In the genomic region with DNA sequence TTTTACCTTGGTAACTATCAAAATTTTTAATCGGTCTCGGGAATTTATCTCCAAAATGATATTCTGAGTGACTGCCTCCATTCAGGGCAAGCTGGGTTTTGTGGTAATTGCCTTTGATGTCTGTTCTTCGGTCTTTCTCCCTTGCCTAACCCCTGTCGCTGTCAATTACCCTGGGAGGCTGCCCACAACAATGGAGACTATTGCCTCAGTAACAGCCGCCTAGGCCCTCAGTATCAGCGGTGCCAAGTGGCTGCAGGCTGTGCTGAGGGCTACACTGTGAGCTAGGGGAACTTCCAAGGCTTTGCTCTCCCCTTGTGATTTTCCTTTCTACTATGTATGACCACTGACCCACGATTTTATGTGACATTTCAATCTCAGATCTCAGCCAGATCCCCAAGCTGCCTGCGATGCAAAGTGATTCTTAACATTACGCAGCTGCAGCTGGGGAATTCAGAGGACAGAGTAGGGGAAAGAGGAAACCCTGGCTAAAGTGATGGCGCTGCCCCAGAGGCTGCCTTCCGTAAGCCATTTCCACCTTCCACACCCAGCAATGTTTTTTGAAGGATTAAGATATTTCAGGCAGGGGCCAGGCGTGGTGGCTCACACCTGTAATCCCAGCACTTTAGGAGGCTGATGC, we compare ENCODE assay signal across 1 cellular context.
TF ChIP-seq lines count a peak whose summit lies in the region.

No MANE protein-coding gene starts in this region.

TF ChIP-seq in IMR-90, 13 proteins besides CTCF, POLR2A, EP300 and RAD21:
- TF ChIP-seq CHD1 (IDR thresholded peaks at IDR 0.05; ENCODE audit: low read depth, low read length) (no peak), RCOR1 (IDR thresholded peaks at IDR 0.05; ENCODE audit: insufficient replicate concordance, low read length) (no peak), MAZ (IDR thresholded peaks at IDR 0.05; ENCODE audit: borderline replicate concordance, low read depth, low read length) (no peak), FOS (IDR thresholded peaks at IDR 0.05; ENCODE audit: low read depth, low read length) (no peak), SMC3 (IDR thresholded peaks at IDR 0.05; ENCODE audit: low read depth, low read length) (no peak), CEBPB (IDR thresholded peaks at IDR 0.05; ENCODE audit: low read depth, low read length) (no peak), NFE2L2 (IDR thresholded peaks at IDR 0.05; ENCODE audit: low read depth, low read length) (no peak)
- TF ChIP-seq, protein P1, sequence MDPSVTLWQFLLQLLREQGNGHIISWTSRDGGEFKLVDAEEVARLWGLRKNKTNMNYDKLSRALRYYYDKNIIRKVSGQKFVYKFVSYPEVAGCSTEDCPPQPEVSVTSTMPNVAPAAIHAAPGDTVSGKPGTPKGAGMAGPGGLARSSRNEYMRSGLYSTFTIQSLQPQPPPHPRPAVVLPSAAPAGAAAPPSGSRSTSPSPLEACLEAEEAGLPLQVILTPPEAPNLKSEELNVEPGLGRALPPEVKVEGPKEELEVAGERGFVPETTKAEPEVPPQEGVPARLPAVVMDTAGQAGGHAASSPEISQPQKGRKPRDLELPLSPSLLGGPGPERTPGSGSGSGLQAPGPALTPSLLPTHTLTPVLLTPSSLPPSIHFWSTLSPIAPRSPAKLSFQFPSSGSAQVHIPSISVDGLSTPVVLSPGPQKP (IDR thresholded peaks at IDR 0.05; ENCODE audit: borderline replicate concordance, low read depth, low read length): no peak
TF ChIP-seq in IMR-90: peak in this region for 0.
